ENCODE assay signal across 10 cellular contexts in genomic region chr3:158108596-158108995, GRCh38. TPM values are rescaled to one million over a fixed set of nuclear protein-coding genes. Genes with fewer than 3 reads are reported as not detected.
A peak's percentile ranks its signal among the peaks of the same experiment; 100 is the strongest.
DNase-seq lines count a peak whose midpoint lies in the region; ATAC-seq lines count a peak whose summit lies in the region.
"Had no signal": no experiment of that assay in that cellular context is flagged by ENCODE, and none has a peak within 500 bp of the region (broad histone marks: within the 10 kb centered on the region; RNA-seq: fewer than 3 reads in every experiment).

No MANE protein-coding gene starts in this region.

- peaks cover 60% of the 10 kb centered on the region for H3K27me3 Mint-ChIP-seq in activated naive CD4-positive, alpha-beta T cell treated with anti-CD3 and anti-CD28 coated beads, Interleukin-2, amount 10 ng/mL, durations not matched to agents 7 days and 5 days
- H3K27me3 Mint-ChIP-seq in activated naive CD8-positive, alpha-beta T cell treated with anti-CD3 and anti-CD28 coated beads, Interleukin-2, amount 10 ng/mL, durations not matched to agents 7 days and 5 days: peaks cover 53% of the 10 kb centered on the region

- no peak overlapping the region for H3K27ac Mint-ChIP-seq in activated naive CD4-positive, alpha-beta T cell treated with anti-CD3 and anti-CD28 coated beads, Interleukin-2, amount 10 ng/mL, durations not matched to agents 7 days and 5 days
- H3K27ac Mint-ChIP-seq in activated naive CD4-positive, alpha-beta T cell treated with anti-CD3 and anti-CD28 coated beads, Interleukin-2, amount 50 U/mL, for 72 hours: no peak overlapping the region
- H3K27ac Mint-ChIP-seq in activated naive CD8-positive, alpha-beta T cell treated with anti-CD3 and anti-CD28 coated beads, Interleukin-2, amount 10 ng/mL, durations not matched to agents 7 days and 5 days: no peak overlapping the region
- H3K27ac Mint-ChIP-seq in stimulated activated effector memory CD8-positive, alpha-beta T cell treated with anti-CD3 and anti-CD28 coated beads, Interleukin-12 subunit alpha, Interleukin-12 subunit beta, amount 100 ng/mL, for 72 hours: no peak overlapping the region

- peaks cover 22% of the 10 kb centered on the region for H3K36me3 Mint-ChIP-seq in activated naive CD4-positive, alpha-beta T cell treated with anti-CD3 and anti-CD28 coated beads, Interleukin-2, amount 10 ng/mL, durations not matched to agents 7 days and 5 days
- H3K36me3 Mint-ChIP-seq in activated naive CD4-positive, alpha-beta T cell treated with anti-CD3 and anti-CD28 coated beads, Interleukin-2, amount 50 U/mL, for 72 hours: peaks cover 25 to 28% of the 10 kb centered on the region in 2 donors
- peaks cover 18% of the 10 kb centered on the region for H3K36me3 Mint-ChIP-seq in activated naive CD8-positive, alpha-beta T cell treated with anti-CD3 and anti-CD28 coated beads, Interleukin-2, amount 10 ng/mL, durations not matched to agents 7 days and 5 days
- peaks cover 17% of the 10 kb centered on the region for H3K36me3 Mint-ChIP-seq in stimulated activated effector memory CD8-positive, alpha-beta T cell treated with anti-CD3 and anti-CD28 coated beads, Interleukin-12 subunit alpha, Interleukin-12 subunit beta, amount 100 ng/mL, for 72 hours

- no peak for DNase-seq in activated naive CD4-positive, alpha-beta T cell treated with anti-CD3 and anti-CD28 coated beads, Interleukin-2, amount 10 ng/mL, durations not matched to agents 7 days and 5 days
- no peak for DNase-seq in activated naive CD4-positive, alpha-beta T cell treated with anti-CD3 and anti-CD28 coated beads, Interleukin-2, amount 50 U/mL, for 72 hours (ENCODE audit: low spot score in 2 of 2)
- peak; percentile 30 for DNase-seq in M059J (ENCODE audit: low read depth)
- DNase-seq in activated naive CD8-positive, alpha-beta T cell treated with anti-CD3 and anti-CD28 coated beads, Interleukin-2, amount 10 ng/mL, durations not matched to agents 7 days and 5 days: no peak
- no peak for DNase-seq in stimulated activated effector memory CD8-positive, alpha-beta T cell treated with anti-CD3 and anti-CD28 coated beads, Interleukin-12 subunit alpha, Interleukin-12 subunit beta, amount 100 ng/mL, for 72 hours (ENCODE audit: low spot score in 2 of 2)
- DNase-seq in NCI-H128 (lab: John Stamatoyannopoulos, UW; ENCODE audit: unreplicated experiment): no peak
- no peak for DNase-seq in kidney glomerular epithelial cell (lab: John Stamatoyannopoulos, UW)
- DNase-seq: NCI-H526, transverse colon had no signal

- POLR2A ChIA-PET in activated naive CD8-positive, alpha-beta T cell treated with anti-CD3 and anti-CD28 coated beads, Interleukin-2, amount 10 ng/mL, durations not matched to agents 7 days and 5 days (lab: Charles Lee): interaction anchor here (0.7 to 2.1 kb wide), 2 partner anchors 10 to 28 kb away, joined by 4 to 9 read pairs; no protein-coding TSS in a partner anchor

- peaks cover 68% of the 10 kb centered on the region for H3K4me1 Mint-ChIP-seq in activated naive CD4-positive, alpha-beta T cell treated with anti-CD3 and anti-CD28 coated beads, Interleukin-2, amount 10 ng/mL, durations not matched to agents 7 days and 5 days
- peaks cover 53% of the 10 kb centered on the region for H3K4me1 Mint-ChIP-seq in activated naive CD8-positive, alpha-beta T cell treated with anti-CD3 and anti-CD28 coated beads, Interleukin-2, amount 10 ng/mL, durations not matched to agents 7 days and 5 days
- H3K4me1 Mint-ChIP-seq in stimulated activated effector memory CD8-positive, alpha-beta T cell treated with anti-CD3 and anti-CD28 coated beads, Interleukin-12 subunit alpha, Interleukin-12 subunit beta, amount 100 ng/mL, for 72 hours: peaks cover 62% of the 10 kb centered on the region

- no peak for ATAC-seq in activated naive CD4-positive, alpha-beta T cell treated with anti-CD3 and anti-CD28 coated beads, Interleukin-2, amount 50 U/mL, for 72 hours
- no peak for ATAC-seq in activated naive CD8-positive, alpha-beta T cell treated with anti-CD3 and anti-CD28 coated beads, Interleukin-2, amount 10 ng/mL, durations not matched to agents 7 days and 5 days (ENCODE audit: low read depth)
- ATAC-seq in stimulated activated effector memory CD8-positive, alpha-beta T cell treated with anti-CD3 and anti-CD28 coated beads, Interleukin-12 subunit alpha, Interleukin-12 subunit beta, amount 100 ng/mL, for 72 hours: no peak
- no peak for ATAC-seq in GM21423 (IDR thresholded peaks at IDR 0.05; ENCODE audit: unreplicated experiment)

- peaks cover 9% of the 10 kb centered on the region for H3K9me3 Mint-ChIP-seq in activated naive CD4-positive, alpha-beta T cell treated with anti-CD3 and anti-CD28 coated beads, Interleukin-2, amount 10 ng/mL, durations not matched to agents 7 days and 5 days
- peaks cover 0 to 7% of the 10 kb centered on the region in 2 donors for H3K9me3 Mint-ChIP-seq in activated naive CD4-positive, alpha-beta T cell treated with anti-CD3 and anti-CD28 coated beads, Interleukin-2, amount 50 U/mL, for 72 hours
- peaks cover 6% of the 10 kb centered on the region for H3K9me3 Mint-ChIP-seq in activated naive CD8-positive, alpha-beta T cell treated with anti-CD3 and anti-CD28 coated beads, Interleukin-2, amount 10 ng/mL, durations not matched to agents 7 days and 5 days
- H3K9me3 Mint-ChIP-seq in stimulated activated effector memory CD8-positive, alpha-beta T cell treated with anti-CD3 and anti-CD28 coated beads, Interleukin-12 subunit alpha, Interleukin-12 subunit beta, amount 100 ng/mL, for 72 hours: peaks cover 2% of the 10 kb centered on the region

- CTCF ChIA-PET in activated naive CD4-positive, alpha-beta T cell treated with anti-CD3 and anti-CD28 coated beads, Interleukin-2, amount 10 ng/mL, durations not matched to agents 7 days and 5 days (lab: Charles Lee): no interaction called here

- H3K4me3 Mint-ChIP-seq in activated naive CD4-positive, alpha-beta T cell treated with anti-CD3 and anti-CD28 coated beads, Interleukin-2, amount 10 ng/mL, durations not matched to agents 7 days and 5 days: peak overlapping the region; percentile 9
- peak overlapping the region; percentile 18 for H3K4me3 Mint-ChIP-seq in activated naive CD8-positive, alpha-beta T cell treated with anti-CD3 and anti-CD28 coated beads, Interleukin-2, amount 10 ng/mL, durations not matched to agents 7 days and 5 days
- H3K4me3 Mint-ChIP-seq in stimulated activated effector memory CD8-positive, alpha-beta T cell treated with anti-CD3 and anti-CD28 coated beads, Interleukin-12 subunit alpha, Interleukin-12 subunit beta, amount 100 ng/mL, for 72 hours: peak overlapping the region; percentile 98

RNA-seq across cellular contexts. Expression of gene RSRC1, which starts 1.3 kb away (rescaled TPM):
- total RNA-seq in activated naive CD4-positive, alpha-beta T cell treated with anti-CD3 and anti-CD28 coated beads, Interleukin-2, amount 50 U/mL, for 72 hours: 10 to 100 TPM; 25.1 to 47.3 TPM
- 45.4 and 61.0 TPM in 2 replicates for total RNA-seq in M059J (2014; rRNA removed; shearing (Covaris generic))
- total RNA-seq in activated naive CD8-positive, alpha-beta T cell treated with anti-CD3 and anti-CD28 coated beads, Interleukin-2, amount 10 ng/mL, durations not matched to agents 7 days and 5 days: 10 to 100 TPM; 42.9 to 48.9 TPM

RNA-seq across cellular contexts. Expression of gene SHOX2, which starts 2.4 kb away (rescaled TPM):
- total RNA-seq in activated naive CD4-positive, alpha-beta T cell treated with anti-CD3 and anti-CD28 coated beads, Interleukin-2, amount 50 U/mL, for 72 hours: not detected
- 21.3 and 32.9 TPM in 2 replicates for total RNA-seq in M059J (2014; rRNA removed; shearing (Covaris generic))
- total RNA-seq in activated naive CD8-positive, alpha-beta T cell treated with anti-CD3 and anti-CD28 coated beads, Interleukin-2, amount 10 ng/mL, durations not matched to agents 7 days and 5 days: not detected

Comparison
In these comparisons a context has a peak if more than half of its experiments do, and no peak if none do; other contexts are left out.
1. H3K4me3 Mint-ChIP-seq: peak in every context shown above with its lines; median percentile 98 in stimulated activated effector memory CD8-positive, alpha-beta T cell treated with anti-CD3 and anti-CD28 coated beads, Interleukin-12 subunit alpha, Interleukin-12 subunit beta, amount 100 ng/mL, for 72 hours; 18 in activated naive CD8-positive, alpha-beta T cell treated with anti-CD3 and anti-CD28 coated beads, Interleukin-2, amount 10 ng/mL, durations not matched to agents 7 days and 5 days; 9 in activated naive CD4-positive, alpha-beta T cell treated with anti-CD3 and anti-CD28 coated beads, Interleukin-2, amount 10 ng/mL, durations not matched to agents 7 days and 5 days.
2. RNA of gene SHOX2, which starts 2.4 kb away (total RNA-seq): 21.3 to 32.9 TPM in M059J; not detected in activated naive CD4-positive, alpha-beta T cell treated with anti-CD3 and anti-CD28 coated beads, Interleukin-2, amount 50 U/mL, for 72 hours and not detected in activated naive CD8-positive, alpha-beta T cell treated with anti-CD3 and anti-CD28 coated beads, Interleukin-2, amount 10 ng/mL, durations not matched to agents 7 days and 5 days; every median in the first group is over 10 times any median in the second.